In the genomic region with DNA sequence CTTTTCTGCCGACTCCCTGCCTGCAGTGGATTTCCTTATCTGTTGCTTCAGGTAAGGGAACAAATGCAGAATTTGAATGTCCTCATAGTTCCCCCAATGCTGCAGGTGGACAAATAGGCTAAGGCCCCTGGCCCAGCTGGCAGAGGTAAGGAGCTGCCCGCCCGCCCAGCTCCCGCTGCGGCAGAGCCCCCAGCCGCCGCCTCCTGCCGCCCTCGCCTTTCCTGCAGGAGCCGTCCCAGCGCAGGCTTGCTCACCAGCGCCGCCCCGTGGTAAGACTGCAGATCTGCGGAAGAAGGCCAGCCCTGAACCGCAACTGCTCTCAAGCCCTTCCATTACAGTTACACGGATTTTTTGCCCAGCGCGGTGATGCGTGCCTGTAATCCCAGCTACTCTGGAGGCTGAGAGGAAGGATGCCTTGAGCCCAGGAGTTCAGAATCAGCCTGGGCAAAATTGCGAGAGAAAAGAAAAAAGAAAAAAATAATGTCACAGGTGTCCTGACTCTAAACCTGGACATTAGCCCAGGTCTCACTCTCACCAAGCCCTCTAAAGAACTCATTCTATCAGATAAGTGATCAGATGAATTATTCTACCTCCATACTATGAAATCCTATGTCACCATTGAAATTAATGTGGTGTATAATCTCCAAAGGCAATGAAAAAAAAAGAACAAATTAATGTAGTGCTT, we compare ENCODE assay signal across 8 cellular contexts. TPM values are rescaled to one million over a fixed set of nuclear protein-coding genes. Genes with fewer than 3 reads are reported as not detected.
DNase-seq lines count a peak whose midpoint lies in the region; ATAC-seq, FAIRE-seq and TF ChIP-seq lines count a peak whose summit lies in the region.

No MANE protein-coding gene starts in this region.

- no peak overlapping the region for H4K91ac ChIP-seq in H1 (replicated peaks; ENCODE audit: insufficient read length, low read length)

- no peaks in the 10 kb centered on the region for H4K20me1 ChIP-seq in H1 (replicated peaks in 1 of 2; ENCODE audit: control insufficient read depth in 1 of 2, insufficient read depth in 2 of 2, low read length in 2 of 2)

- no peaks in the 10 kb centered on the region for H3K27me3 ChIP-seq in H1 (replicated peaks in 1 of 4; ENCODE audit: control insufficient read depth in 3 of 4, extremely low read depth in 1 of 4, insufficient read depth in 3 of 4, low read length in 3 of 4)

- TF ChIP-seq CTCF in HEK293 (tag by site-specific recombination; IDR thresholded peaks at IDR 0.05) (peak; percentile 95), H1 (IDR thresholded peaks at IDR 0.05; ENCODE audit: control extremely low read depth in 1 of 3, insufficient read depth in 1 of 3, low read depth in 1 of 3, low read length in 3 of 3) (peak; percentile 96 to 97 (median 96))

- peak; percentile 83 for DNase-seq in CD1c-positive myeloid dendritic cell (ENCODE audit: extremely low spot score)
- peak; percentile 35 for DNase-seq in NCI-H82 treated with DMSO at 0.1 percent for 48 hours (lab: John Stamatoyannopoulos, UW; ENCODE audit: unreplicated experiment)
- DNase-seq in activated CD8-positive, alpha-beta memory T cell treated with anti-CD3 and anti-CD28 coated beads for 4 hours (ENCODE audit: low read depth in 2 of 2) = peak; percentile 13 to 44
- DNase-seq in H1 (ENCODE audit: low read depth in 1 of 2, low spot score in 2 of 2) = peak; percentile 39 to 95
- DNase-seq in midbrain (lab: John Stamatoyannopoulos, UW) = peak; percentile 80
- DNase-seq in stimulated activated CD8-positive, alpha-beta memory T cell treated with anti-CD3 and anti-CD28 coated beads, Interleukin-2, amount 100 ng/mL, for 1 hour (ENCODE audit: low read depth in 2 of 2) = peak; percentile 33 to 44

- no peak overlapping the region for H3K56ac ChIP-seq in H1 (replicated peaks; ENCODE audit: insufficient read length, low read depth, low read length)

- no peak overlapping the region for H2BK15ac ChIP-seq in H1 (ENCODE audit: low read length)

- H4K5ac ChIP-seq in H1 (ENCODE audit: insufficient read length, low read depth, low read length) = no peak overlapping the region

- H2BK12ac ChIP-seq in H1 (ENCODE audit: low read depth, low read length) = no peak overlapping the region

- POLR2A ChIA-PET in HEK293 (lab: Yijun Ruan, JAX) (interaction anchor here (1.0 kb wide), 1 partner anchor 82 kb away, joined by 4 read pairs; a partner anchor contains a TSS), H1 (lab: Charles Lee; ENCODE audit: partially characterized antibody) (interaction anchor here (1.0 to 1.2 kb wide), 2 partner anchors 44 to 270 kb away, joined by 3 to 4 read pairs; no protein-coding TSS in a partner anchor)

- no peaks in the 10 kb centered on the region for H3K79me2 ChIP-seq in H1 (ENCODE audit: control insufficient read depth in 1 of 2, insufficient read depth in 2 of 2, low read length in 2 of 2)

- TF ChIP-seq RAD21 in H1 (IDR thresholded peaks at IDR 0.05 in 1 of 2, conservative IDR thresholded peaks at IDR 0.05 in 1 of 2; ENCODE audit: low read depth in 2 of 2, low read length in 2 of 2) = peak; percentile 91 to 95

- no peak overlapping the region for H3K4ac ChIP-seq in H1 (replicated peaks; ENCODE audit: insufficient read length, low read depth, low read length)

- no peak overlapping the region for H2BK20ac ChIP-seq in H1 (ENCODE audit: low read length)

- ATAC-seq in HG03139 (IDR thresholded peaks at IDR 0.05; ENCODE audit: unreplicated experiment) = no peak

- H2BK120ac ChIP-seq in H1 (replicated peaks; ENCODE audit: low read depth, low read length) = no peak overlapping the region

- peak; percentile 13 for FAIRE-seq in H1 (lab: Jason Lieb, UNC)

- TF ChIP-seq POLR2A in H1 (IDR thresholded peaks at IDR 0.05; ENCODE audit: control extremely low read depth in 1 of 2, low read depth in 2 of 2, low read length in 2 of 2) = no peak

- no peak overlapping the region for H3K18ac ChIP-seq in H1 (ENCODE audit: extremely low read depth, low read length)

- H3K79me1 ChIP-seq in H1 (ENCODE audit: low read depth, low read length) = no peaks in the 10 kb centered on the region

- H4K8ac ChIP-seq in H1 (ENCODE audit: extremely low read depth, insufficient read depth, low read length) = no peak overlapping the region

- no peak overlapping the region for H3K23ac ChIP-seq in H1 (ENCODE audit: insufficient read length)

- no peak overlapping the region for H2BK5ac ChIP-seq in H1 (ENCODE audit: low read depth, low read length)

- H3K36me3 ChIP-seq in HEK293 (ENCODE audit: control insufficient read depth in 2 of 2, insufficient read depth in 1 of 2, low read length in 2 of 2) (no peaks in the 10 kb centered on the region), H1 (ENCODE audit: control insufficient read depth in 2 of 4, insufficient read depth in 4 of 4, low read length in 3 of 4) (no peaks in the 10 kb centered on the region; a peak in 1 of 8 replicates)

- no peak overlapping the region for H2AFZ ChIP-seq in H1 (ENCODE audit: low read length)

- 0 out of 4 replicates have a peak overlapping the region, but pooled peaks of 1 of the 2 experiments have one; percentile 21 for H3K4me2 ChIP-seq in H1 (ENCODE audit: insufficient read depth in 1 of 2, low read depth in 2 of 2, low read length in 2 of 2)

- H2AK5ac ChIP-seq in H1 (ENCODE audit: low read depth, low read length) = no peak overlapping the region

- H3K23me2 ChIP-seq in H1 (ENCODE audit: low read depth, low read length) = no peaks in the 10 kb centered on the region

- CTCF ChIA-PET in HEK293 (lab: Yijun Ruan, JAX) (interaction anchor here (0.5 to 2.2 kb wide), 68 partner anchors 9 to 1489 kb away, joined by 3 to 33 read pairs (median 4); a partner anchor contains a TSS), H1 (lab: Charles Lee; ENCODE audit: partially characterized antibody) (interaction anchor here (0.6 to 9.4 kb wide), 41 partner anchors 11 to 1182 kb away, joined by 3 to 79 read pairs (median 5); a partner anchor contains a TSS)

- no peak overlapping the region for H3K14ac ChIP-seq in H1 (ENCODE audit: insufficient read length)

- TF ChIP-seq EP300 in H1 (IDR thresholded peaks at IDR 0.05; ENCODE audit: borderline replicate concordance in 1 of 2, low read depth in 2 of 2, low read length in 2 of 2) = no peak

- H3K4me1 ChIP-seq in HEK293 (ENCODE audit: control insufficient read depth, insufficient read depth, low read length) (no peaks in the 10 kb centered on the region), H1 (replicated peaks in 1 of 4; ENCODE audit: control insufficient read depth in 3 of 4, insufficient read depth in 4 of 4, low read length in 3 of 4) (peaks cover 7 to 22% (median 10%) of the 10 kb centered on the region in 4 experiments; a peak in 6 of 7 replicates)

- no peaks in the 10 kb centered on the region for H3K9me3 ChIP-seq in HEK293 (ENCODE audit: control insufficient read depth, insufficient read depth, low read depth, low read length)
- H3K9me3 ChIP-seq in H1 (ENCODE audit: insufficient read depth in 2 of 2, low read depth in 1 of 2, low read length in 1 of 2) = no peaks in the 10 kb centered on the region

- H3K9ac ChIP-seq in H1 (replicated peaks in 1 of 4; ENCODE audit: extremely low read depth in 1 of 4, low read depth in 3 of 4, low read length in 3 of 4) = no peak overlapping the region

- H3K27ac ChIP-seq in HEK293 (ENCODE audit: extremely low read depth, low read depth, low read length) (no peak overlapping the region), H1 (ENCODE audit: low read depth, low read length) (no peak overlapping the region)

- H3K4me3 ChIP-seq in HEK293 (ENCODE audit: low read depth, low read length) (no peak overlapping the region), H1 (ENCODE audit: extremely low read depth in 1 of 4, insufficient read depth in 2 of 4, low read depth in 3 of 4, low read length in 4 of 4) (no peak overlapping the region)

- WGBS in H1 (ENCODE audit: extremely low coverage in 1 of 2, insufficient coverage in 1 of 2, insufficient read length in 1 of 2, insufficient replicate concordance in 2 of 2, low coverage in 1 of 2, low lambda C conversion rate in 2 of 2, missing lambda C conversion rate in 1 of 2), 2 experiments = 7% methylated on average over 17 of the region's 21 CpGs; no CpG with 5 or more reads in 1 of the 2 experiments

TF ChIP-seq in H1, 55 proteins besides CTCF, POLR2A, EP300 and RAD21 (continues in another document):
- TF ChIP-seq SUZ12 (IDR thresholded peaks at IDR 0.05; ENCODE audit: low read length) = no peak
- TF ChIP-seq YY1 (IDR thresholded peaks at IDR 0.05; ENCODE audit: low read depth, low read length) = 0 out of 2 replicates have a peak, but pooled peaks have one; percentile 55
- TF ChIP-seq RFX5 (IDR thresholded peaks at IDR 0.05; ENCODE audit: borderline replicate concordance, low read depth, low read length) = no peak
- peak; percentile 27; the same call in 1 of the 2 replicates for TF ChIP-seq TBP (IDR thresholded peaks at IDR 0.05; ENCODE audit: low read depth, low read length)
- no peak for TF ChIP-seq JUN (IDR thresholded peaks at IDR 0.05; ENCODE audit: low read depth, low read length)
- no peak for TF ChIP-seq SIRT6 (IDR thresholded peaks at IDR 0.05; ENCODE audit: low read length)
- no peak for TF ChIP-seq SP2 (IDR thresholded peaks at IDR 0.05; ENCODE audit: low read length)
- TF ChIP-seq MAFK (IDR thresholded peaks at IDR 0.05; ENCODE audit: low read depth, low read length) = no peak
- no peak for TF ChIP-seq RBBP5 (IDR thresholded peaks at IDR 0.05; ENCODE audit: borderline replicate concordance, low read depth, low read length)
- TF ChIP-seq JUND (IDR thresholded peaks at IDR 0.05; ENCODE audit: low read length) = peak; percentile 33; the same call in 1 of the 2 replicates
- no peak for TF ChIP-seq RXRA (IDR thresholded peaks at IDR 0.05; ENCODE audit: insufficient read depth, low read depth, low read length)
- no peak for TF ChIP-seq BACH1 (IDR thresholded peaks at IDR 0.05; ENCODE audit: low read length)
- no peak for TF ChIP-seq HDAC2 (IDR thresholded peaks at IDR 0.05; ENCODE audit: borderline replicate concordance in 1 of 2, low read depth in 2 of 2, low read length in 2 of 2)
- no peak for TF ChIP-seq BCL11A (IDR thresholded peaks at IDR 0.05; ENCODE audit: low read depth in 2 of 2, low read length in 2 of 2)
- 0 out of 2 replicates have a peak, but pooled peaks have one; percentile 16 for TF ChIP-seq BRCA1 (IDR thresholded peaks at IDR 0.05; ENCODE audit: low read depth, low read length)
- TF ChIP-seq SP1 (IDR thresholded peaks at IDR 0.05; ENCODE audit: low read depth, low read length) = no peak

RNA-seq across cellular contexts. Expression of a gene that starts 51.2 kb away (rescaled TPM):
- 3.8 and 3.9 TPM in 2 replicates for total RNA-seq in H1 (2021; fragmentation: NEBNext Ultra II Directional; extraction: Animal tissue kit (Norgen Biotek cat#: 25700))
- 7.4 and 11.1 TPM in 2 replicates for polyA plus RNA-seq in H1 (2011; rRNA removed)
- 10.7 TPM for polyA plus RNA-seq in H1 (2011; cell fraction: cytosol; rRNA removed)
- polyA plus RNA-seq in H1 (2011; cell fraction: nucleus; rRNA removed) = 27.1 TPM
- 3.3 to 7.5 TPM (median 6.0 TPM) in 4 replicates for polyA plus RNA-seq in H1 (2012, experiment 1 of 2)
- 3.9 TPM for polyA plus RNA-seq in H1 (2012, experiment 2 of 2)
- 3.5 TPM for polyA plus RNA-seq in H1 (2013, experiment 1 of 2)
- 3.6 TPM for polyA plus RNA-seq in H1 (2013, experiment 2 of 2)
- polyA minus RNA-seq in H1 (2011; rRNA and poly(A)+ RNA removed) = 7.1 and 9.3 TPM in 2 replicates
- 7.9 TPM for polyA minus RNA-seq in H1 (2011; cell fraction: cytosol; rRNA and poly(A)+ RNA removed)
- 12.0 TPM for polyA minus RNA-seq in H1 (2011; cell fraction: nucleus; rRNA and poly(A)+ RNA removed)

Comparison
In these comparisons a context has a peak if more than half of its experiments do, and no peak if none do; other contexts are left out.
1. DNase-seq: peak in every context shown above with its lines; median percentile 83 in CD1c-positive myeloid dendritic cell; 80 in midbrain; 67 in H1; 38 in stimulated activated CD8-positive, alpha-beta memory T cell treated with anti-CD3 and anti-CD28 coated beads, Interleukin-2, amount 100 ng/mL, for 1 hour; 35 in NCI-H82 treated with DMSO at 0.1 percent for 48 hours; 28 in activated CD8-positive, alpha-beta memory T cell treated with anti-CD3 and anti-CD28 coated beads for 4 hours.